ENCODE assay signal across 22 cellular contexts in genomic region chrX:53587795-53588194, GRCh38.
DNase-seq lines count a peak whose midpoint lies in the region; ATAC-seq lines count a peak whose summit lies in the region.
"Had no signal": no experiment of that assay in that cellular context is flagged by ENCODE, and none has a peak within 500 bp of the region (broad histone marks: within the 10 kb centered on the region; RNA-seq: fewer than 3 reads in every experiment).

No MANE protein-coding gene starts in this region.

- no peak overlapping the region for H3K4me3 Mint-ChIP-seq in activated CD4-positive, alpha-beta T cell treated with anti-CD3 and anti-CD28 coated beads, Interleukin-2, amount 10 ng/mL, durations not matched to agents 24 days and 14 days
- H3K4me3 Mint-ChIP-seq in activated naive CD8-positive, alpha-beta T cell treated with anti-CD3 and anti-CD28 coated beads, Interleukin-2, amount 50 U/mL, for 24 hours = no peak overlapping the region
- no peak overlapping the region for H3K4me3 Mint-ChIP-seq in activated naive CD8-positive, alpha-beta T cell treated with anti-CD3 and anti-CD28 coated beads for 36 hours
- no peak overlapping the region for H3K4me3 Mint-ChIP-seq in activated T-helper 2 cell treated with anti-CD3 and anti-CD28 coated beads, Interferon-gamma antibody, Interleukin-2, Interleukin-4, amounts not matched to agents 10 μg/mL and 5 μg/mL and 100 μg/mL, durations not matched to agents 14 hours and 24 hours and 36 hours (ENCODE audit: low read depth)
- H3K4me3 Mint-ChIP-seq in stimulated activated effector memory CD8-positive, alpha-beta T cell treated with anti-CD3 and anti-CD28 coated beads, Interleukin-12 subunit alpha, Interleukin-12 subunit beta, amount 100 ng/mL, for 72 hours = no peak overlapping the region
- H3K4me3 Mint-ChIP-seq: CD8-positive, alpha-beta T cell; IgD-negative memory B cell had no signal

- peaks cover 3% of the 10 kb centered on the region for H3K4me1 Mint-ChIP-seq in activated CD4-positive, alpha-beta T cell treated with anti-CD3 and anti-CD28 coated beads, Interleukin-2, amount 10 ng/mL, durations not matched to agents 24 days and 14 days
- no peaks in the 10 kb centered on the region for H3K4me1 Mint-ChIP-seq in activated naive CD8-positive, alpha-beta T cell treated with anti-CD3 and anti-CD28 coated beads, Interleukin-2, amount 50 U/mL, for 24 hours
- H3K4me1 Mint-ChIP-seq in activated naive CD8-positive, alpha-beta T cell treated with anti-CD3 and anti-CD28 coated beads for 36 hours = peaks cover 4% of the 10 kb centered on the region
- H3K4me1 Mint-ChIP-seq in activated T-helper 2 cell treated with anti-CD3 and anti-CD28 coated beads, Interferon-gamma antibody, Interleukin-2, Interleukin-4, amounts not matched to agents 10 μg/mL and 5 μg/mL and 100 μg/mL, durations not matched to agents 14 hours and 24 hours and 36 hours (ENCODE audit: low read depth) = peaks cover 16% of the 10 kb centered on the region
- peaks cover 12% of the 10 kb centered on the region for H3K4me1 Mint-ChIP-seq in stimulated activated effector memory CD8-positive, alpha-beta T cell treated with anti-CD3 and anti-CD28 coated beads, Interleukin-12 subunit alpha, Interleukin-12 subunit beta, amount 100 ng/mL, for 72 hours
- H3K4me1 Mint-ChIP-seq: IgD-negative memory B cell had no signal

- no peak for DNase-seq in activated CD4-positive, alpha-beta T cell treated with anti-CD3 and anti-CD28 coated beads, Interleukin-2, amount 10 ng/mL, durations not matched to agents 24 days and 14 days
- DNase-seq in activated CD4-positive, alpha-beta T cell treated with anti-CD3 and anti-CD28 coated beads for 4 hours = no peak
- DNase-seq in activated naive CD8-positive, alpha-beta T cell treated with anti-CD3 and anti-CD28 coated beads, Interleukin-2, amount 50 U/mL, for 24 hours = no peak
- no peak for DNase-seq in activated naive CD8-positive, alpha-beta T cell treated with anti-CD3 and anti-CD28 coated beads for 36 hours
- no peak for DNase-seq in activated T-helper 2 cell treated with anti-CD3 and anti-CD28 coated beads, Interferon-gamma antibody, Interleukin-2, Interleukin-4, amounts not matched to agents 10 μg/mL and 5 μg/mL and 100 μg/mL, durations not matched to agents 14 hours and 24 hours and 36 hours (ENCODE audit: low spot score)
- DNase-seq in stimulated activated effector memory CD8-positive, alpha-beta T cell treated with anti-CD3 and anti-CD28 coated beads, Interleukin-12 subunit alpha, Interleukin-12 subunit beta, amount 100 ng/mL, for 72 hours (ENCODE audit: low spot score in 2 of 2) = no peak
- no peak for DNase-seq in NK-92 treated with Interleukin-12 subunit alpha and Interleukin-12 subunit beta, amount 100 ng/mL, for 24 hours (lab: John Stamatoyannopoulos, UW)
- DNase-seq: AML-193; C1 segment of cervical spinal cord; CD8-positive, alpha-beta T cell; DMS53; GF-D8; Karpas-422; MV-4-11; NCI-H1105 treated with DMSO at 0.1 percent for 48 hours; NCI-H2029 treated with DMSO at 0.1 percent for 48 hours; NCI-H226; NCI-H510A treated with DMSO at 0.1 percent for 48 hours; NCI-H748 treated with DMSO at 0.1 percent for 48 hours had no signal

- H3K36me3 Mint-ChIP-seq in activated CD4-positive, alpha-beta T cell treated with anti-CD3 and anti-CD28 coated beads, Interleukin-2, amount 10 ng/mL, durations not matched to agents 24 days and 14 days (ENCODE audit: low read depth) = peaks cover 69% of the 10 kb centered on the region
- H3K36me3 Mint-ChIP-seq in activated naive CD8-positive, alpha-beta T cell treated with anti-CD3 and anti-CD28 coated beads, Interleukin-2, amount 50 U/mL, for 24 hours (ENCODE audit: low read depth) = peaks cover 68% of the 10 kb centered on the region
- peaks cover 32% of the 10 kb centered on the region for H3K36me3 Mint-ChIP-seq in activated naive CD8-positive, alpha-beta T cell treated with anti-CD3 and anti-CD28 coated beads for 36 hours
- peaks cover 83% of the 10 kb centered on the region for H3K36me3 Mint-ChIP-seq in activated T-helper 2 cell treated with anti-CD3 and anti-CD28 coated beads, Interferon-gamma antibody, Interleukin-2, Interleukin-4, amounts not matched to agents 10 μg/mL and 5 μg/mL and 100 μg/mL, durations not matched to agents 14 hours and 24 hours and 36 hours (ENCODE audit: low read depth)
- peaks cover 100% of the 10 kb centered on the region for H3K36me3 Mint-ChIP-seq in stimulated activated effector memory CD8-positive, alpha-beta T cell treated with anti-CD3 and anti-CD28 coated beads, Interleukin-12 subunit alpha, Interleukin-12 subunit beta, amount 100 ng/mL, for 72 hours
- H3K36me3 Mint-ChIP-seq: IgD-negative memory B cell had no signal

- peak overlapping the region; percentile 41 for H3K27ac Mint-ChIP-seq in activated CD4-positive, alpha-beta T cell treated with anti-CD3 and anti-CD28 coated beads, Interleukin-2, amount 10 ng/mL, durations not matched to agents 24 days and 14 days
- H3K27ac Mint-ChIP-seq in activated naive CD8-positive, alpha-beta T cell treated with anti-CD3 and anti-CD28 coated beads, Interleukin-2, amount 50 U/mL, for 24 hours = peak overlapping the region; percentile 64
- H3K27ac Mint-ChIP-seq in activated naive CD8-positive, alpha-beta T cell treated with anti-CD3 and anti-CD28 coated beads for 36 hours = no peak overlapping the region
- peak overlapping the region; percentile 69 for H3K27ac Mint-ChIP-seq in activated T-helper 2 cell treated with anti-CD3 and anti-CD28 coated beads, Interferon-gamma antibody, Interleukin-2, Interleukin-4, amounts not matched to agents 10 μg/mL and 5 μg/mL and 100 μg/mL, durations not matched to agents 14 hours and 24 hours and 36 hours
- no peak overlapping the region for H3K27ac Mint-ChIP-seq in stimulated activated effector memory CD8-positive, alpha-beta T cell treated with anti-CD3 and anti-CD28 coated beads, Interleukin-12 subunit alpha, Interleukin-12 subunit beta, amount 100 ng/mL, for 72 hours
- H3K27ac Mint-ChIP-seq: CD8-positive, alpha-beta T cell; IgD-negative memory B cell had no signal

- H3K9me3 Mint-ChIP-seq in activated CD4-positive, alpha-beta T cell treated with anti-CD3 and anti-CD28 coated beads, Interleukin-2, amount 10 ng/mL, durations not matched to agents 24 days and 14 days = no peaks in the 10 kb centered on the region
- H3K9me3 Mint-ChIP-seq in activated naive CD8-positive, alpha-beta T cell treated with anti-CD3 and anti-CD28 coated beads, Interleukin-2, amount 50 U/mL, for 24 hours = no peaks in the 10 kb centered on the region
- H3K9me3 Mint-ChIP-seq in activated naive CD8-positive, alpha-beta T cell treated with anti-CD3 and anti-CD28 coated beads for 36 hours = no peaks in the 10 kb centered on the region
- H3K9me3 Mint-ChIP-seq in activated T-helper 2 cell treated with anti-CD3 and anti-CD28 coated beads, Interferon-gamma antibody, Interleukin-2, Interleukin-4, amounts not matched to agents 10 μg/mL and 5 μg/mL and 100 μg/mL, durations not matched to agents 14 hours and 24 hours and 36 hours = no peaks in the 10 kb centered on the region
- no peaks in the 10 kb centered on the region for H3K9me3 Mint-ChIP-seq in stimulated activated effector memory CD8-positive, alpha-beta T cell treated with anti-CD3 and anti-CD28 coated beads, Interleukin-12 subunit alpha, Interleukin-12 subunit beta, amount 100 ng/mL, for 72 hours
- H3K9me3 Mint-ChIP-seq: CD8-positive, alpha-beta T cell; IgD-negative memory B cell had no signal

- no peaks in the 10 kb centered on the region for H3K27me3 Mint-ChIP-seq in activated CD4-positive, alpha-beta T cell treated with anti-CD3 and anti-CD28 coated beads, Interleukin-2, amount 10 ng/mL, durations not matched to agents 24 days and 14 days
- no peaks in the 10 kb centered on the region for H3K27me3 Mint-ChIP-seq in activated naive CD8-positive, alpha-beta T cell treated with anti-CD3 and anti-CD28 coated beads, Interleukin-2, amount 50 U/mL, for 24 hours
- no peaks in the 10 kb centered on the region for H3K27me3 Mint-ChIP-seq in activated naive CD8-positive, alpha-beta T cell treated with anti-CD3 and anti-CD28 coated beads for 36 hours
- no peaks in the 10 kb centered on the region for H3K27me3 Mint-ChIP-seq in activated T-helper 2 cell treated with anti-CD3 and anti-CD28 coated beads, Interferon-gamma antibody, Interleukin-2, Interleukin-4, amounts not matched to agents 10 μg/mL and 5 μg/mL and 100 μg/mL, durations not matched to agents 14 hours and 24 hours and 36 hours (ENCODE audit: low read depth)

- intact Hi-C loops in activated CD4-positive, alpha-beta T cell treated with anti-CD3 and anti-CD28 coated beads, Interleukin-2, amount 10 ng/mL, durations not matched to agents 24 days and 14 days (cut with micrococcal nuclease) = no loop called here
- intact Hi-C loops in activated T-helper 2 cell treated with anti-CD3 and anti-CD28 coated beads, Interferon-gamma antibody, Interleukin-2, Interleukin-4, amounts not matched to agents 10 μg/mL and 5 μg/mL and 100 μg/mL, durations not matched to agents 14 hours and 24 hours and 36 hours (cut with micrococcal nuclease) = no loop called here

- no peak for ATAC-seq in activated naive CD8-positive, alpha-beta T cell treated with anti-CD3 and anti-CD28 coated beads, Interleukin-2, amount 50 U/mL, for 24 hours
- ATAC-seq in stimulated activated effector memory CD8-positive, alpha-beta T cell treated with anti-CD3 and anti-CD28 coated beads, Interleukin-12 subunit alpha, Interleukin-12 subunit beta, amount 100 ng/mL, for 72 hours = peak; percentile 72
- ATAC-seq in GM21528 (IDR thresholded peaks at IDR 0.05; ENCODE audit: low FRiP score, unreplicated experiment) = no peak
- ATAC-seq: CD8-positive, alpha-beta T cell; Panc1 had no signal

Comparison
In these comparisons a context has a peak if more than half of its experiments do, and no peak if none do; other contexts are left out.
1. H3K27ac Mint-ChIP-seq: peak in activated CD4-positive, alpha-beta T cell treated with anti-CD3 and anti-CD28 coated beads, Interleukin-2, amount 10 ng/mL, durations not matched to agents 24 days and 14 days (single experiment), activated naive CD8-positive, alpha-beta T cell treated with anti-CD3 and anti-CD28 coated beads, Interleukin-2, amount 50 U/mL, for 24 hours (single experiment) and activated T-helper 2 cell treated with anti-CD3 and anti-CD28 coated beads, Interferon-gamma antibody, Interleukin-2, Interleukin-4, amounts not matched to agents 10 μg/mL and 5 μg/mL and 100 μg/mL, durations not matched to agents 14 hours and 24 hours and 36 hours (single experiment); none in activated naive CD8-positive, alpha-beta T cell treated with anti-CD3 and anti-CD28 coated beads for 36 hours (single experiment) and stimulated activated effector memory CD8-positive, alpha-beta T cell treated with anti-CD3 and anti-CD28 coated beads, Interleukin-12 subunit alpha, Interleukin-12 subunit beta, amount 100 ng/mL, for 72 hours (single experiment).